9 cellular contexts compared by ENCODE assay signal in the genomic region with DNA sequence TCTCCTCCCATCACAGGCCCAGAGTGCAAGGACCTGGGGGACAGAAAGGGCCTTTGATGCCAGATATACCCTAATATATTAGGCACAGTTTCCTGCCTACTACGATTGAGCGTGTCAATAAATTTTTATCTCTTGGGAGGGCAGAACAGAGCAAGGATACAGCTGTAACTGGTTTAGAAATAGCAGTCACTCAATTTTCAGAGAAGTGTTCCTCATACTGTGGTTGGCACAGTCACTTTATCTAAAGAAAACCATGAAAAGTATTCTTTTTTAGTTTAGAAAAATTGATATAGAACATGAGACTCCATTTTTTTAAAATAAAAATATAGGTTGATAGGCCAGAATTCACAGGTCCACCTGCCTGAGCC. TPM values are rescaled to one million over a fixed set of nuclear protein-coding genes. Genes with fewer than 3 reads are reported as not detected.
DNase-seq lines count a peak whose midpoint lies in the region; FAIRE-seq and TF ChIP-seq lines count a peak whose summit lies in the region.
"Had no signal": no experiment of that assay in that cellular context is flagged by ENCODE, and none has a peak within 500 bp of the region (broad histone marks: within the 10 kb centered on the region; RNA-seq: fewer than 3 reads in every experiment).

No MANE protein-coding gene starts in this region.

- H2AFZ ChIP-seq in SU-DHL-6 (ENCODE audit: low read depth, low read length, severe bottlenecking): peak overlapping the region; percentile 43

- H3K4me2 ChIP-seq in SU-DHL-6 (ENCODE audit: low read depth, low read length, poor library complexity, severe bottlenecking): peak overlapping the region; percentile 47

- DNase-seq in activated naive CD4-positive, alpha-beta T cell treated with anti-CD3 and anti-CD28 coated beads for 36 hours: no peak
- no peak for DNase-seq in activated naive CD4-positive, alpha-beta T cell treated with Interleukin-2 at 50 U/mL for 16 hours
- DNase-seq in tibial artery (no peak), RCC 7860 (ENCODE audit: low spot score) (no peak), dermis blood vessel endothelial cell (no peak), middle frontal gyrus (ENCODE audit: extremely low spot score, low spot score) (no peak)

- H3K4me1 ChIP-seq in iPS-20b (ENCODE audit: insufficient read depth, low read length) (no peaks in the 10 kb centered on the region; the same call in 1 of the 2 replicates), tibial artery (peaks cover 3 to 10% (median 5%) of the 10 kb centered on the region in 4 donors)

- H3K9me3 ChIP-seq in SU-DHL-6 (ENCODE audit: insufficient read depth, low read length) (no peaks in the 10 kb centered on the region), iPS-20b (ENCODE audit: insufficient read depth, low read depth, low read length) (peaks cover 29% of the 10 kb centered on the region), tibial artery (peaks cover 7 to 48% (median 21%) of the 10 kb centered on the region in 3 donors)

- peaks cover 11% of the 10 kb centered on the region for H3K36me3 Mint-ChIP-seq in activated naive CD4-positive, alpha-beta T cell treated with anti-CD3 and anti-CD28 coated beads for 36 hours (ENCODE audit: low read depth)

- no peaks in the 10 kb centered on the region for H4K20me1 ChIP-seq in SU-DHL-6 (ENCODE audit: low read depth, low read length)

- H3K27ac ChIP-seq in SU-DHL-6 (ENCODE audit: low read depth, low read length) (no peak overlapping the region), iPS-20b (ENCODE audit: low read length) (no peak overlapping the region), tibial artery (peak overlapping the region; percentile 82 to 85)

- H3K9me3 Mint-ChIP-seq in activated naive CD4-positive, alpha-beta T cell treated with anti-CD3 and anti-CD28 coated beads for 36 hours: no peaks in the 10 kb centered on the region

- H3K27me3 Mint-ChIP-seq in activated naive CD4-positive, alpha-beta T cell treated with anti-CD3 and anti-CD28 coated beads for 36 hours (ENCODE audit: low read depth): no peaks in the 10 kb centered on the region

- TF ChIP-seq CTCF in SU-DHL-6 (IDR thresholded peaks at IDR 0.05; ENCODE audit: insufficient read depth, low read length, poor library complexity, severe bottlenecking) (no peak), tibial artery (IDR thresholded peaks at IDR 0.05) (no peak)

- no peaks in the 10 kb centered on the region for H3K9me2 ChIP-seq in SU-DHL-6 (replicated peaks; ENCODE audit: insufficient read depth, low read length)

- no peak for FAIRE-seq in RCC 7860 (lab: Jason Lieb, UNC)
- FAIRE-seq: G401.6 had no signal

- H3K4me3 Mint-ChIP-seq in activated naive CD4-positive, alpha-beta T cell treated with anti-CD3 and anti-CD28 coated beads for 36 hours: peak overlapping the region; percentile 58

- H3K27ac Mint-ChIP-seq in activated naive CD4-positive, alpha-beta T cell treated with anti-CD3 and anti-CD28 coated beads for 36 hours: no peak overlapping the region

- H3K79me2 ChIP-seq in SU-DHL-6 (ENCODE audit: insufficient read depth, low read length): no peaks in the 10 kb centered on the region; the same call in 1 of the 2 replicates

- no peaks in the 10 kb centered on the region for H3K27me3 ChIP-seq in SU-DHL-6 (ENCODE audit: low read length)
- H3K27me3 ChIP-seq in iPS-20b (ENCODE audit: insufficient read depth, low read length): no peaks in the 10 kb centered on the region
- no peaks in the 10 kb centered on the region for H3K27me3 ChIP-seq in tibial artery

- no peaks in the 10 kb centered on the region for H3F3A ChIP-seq in SU-DHL-6 (ENCODE audit: insufficient read depth)

- CTCF ChIA-PET in activated naive CD4-positive, alpha-beta T cell treated with anti-CD3 and anti-CD28 coated beads for 36 hours (lab: Charles Lee): no interaction called here

- H3K36me3 ChIP-seq in SU-DHL-6 (ENCODE audit: low read length): no peaks in the 10 kb centered on the region
- peaks cover 2% of the 10 kb centered on the region; the same call in 1 of the 2 replicates for H3K36me3 ChIP-seq in iPS-20b (ENCODE audit: insufficient read depth, low read depth, low read length)
- peaks cover 5 to 21% (median 19%) of the 10 kb centered on the region in 3 donors for H3K36me3 ChIP-seq in tibial artery

- 0 out of 2 replicates have a peak overlapping the region, but pooled peaks have one; percentile 42 for H3K9ac ChIP-seq in SU-DHL-6 (ENCODE audit: low read length)
- no peak overlapping the region for H3K9ac ChIP-seq in iPS-20b (ENCODE audit: low read depth, low read length)

- peaks cover 8% of the 10 kb centered on the region for H3K4me1 Mint-ChIP-seq in activated naive CD4-positive, alpha-beta T cell treated with anti-CD3 and anti-CD28 coated beads for 36 hours (ENCODE audit: low read depth)

- intact Hi-C loops in activated naive CD4-positive, alpha-beta T cell treated with anti-CD3 and anti-CD28 coated beads for 36 hours (cut with micrococcal nuclease): no loop called here
- intact Hi-C loops in tibial artery (cut with DNase I; ENCODE audit: low total_unique reads): no loop called here

- H3K4me3 ChIP-seq in SU-DHL-6 (ENCODE audit: insufficient read depth, low read length, poor library complexity, severe bottlenecking) (peak overlapping the region; percentile 60), iPS-20b (ENCODE audit: low read length) (peak overlapping the region; percentile 37; the same call in 1 of the 2 replicates), tibial artery (peak overlapping the region; percentile 74 to 87)

RNA-seq across cellular contexts. Expression of gene ZNF155, which starts 0.5 kb away (rescaled TPM):
- 1 to 10 TPM; 2.9 to 3.1 TPM for total RNA-seq in activated naive CD4-positive, alpha-beta T cell treated with anti-CD3 and anti-CD28 coated beads for 36 hours
- 6.6 and 9.5 TPM in 2 replicates for total RNA-seq in dermis blood vessel endothelial cell

RNA-seq across cellular contexts. Expression of gene ZNF230, which starts 19.2 kb away (rescaled TPM):
- 1 to 10 TPM; 2.7 to 3.3 TPM for total RNA-seq in activated naive CD4-positive, alpha-beta T cell treated with anti-CD3 and anti-CD28 coated beads for 36 hours
- 2.6 and 3.7 TPM in 2 replicates for total RNA-seq in dermis blood vessel endothelial cell

RNA-seq across cellular contexts. Expression of gene ZNF221, which starts 32.5 kb away (rescaled TPM):
- under 1 TPM; 0.45 to 0.89 TPM for total RNA-seq in activated naive CD4-positive, alpha-beta T cell treated with anti-CD3 and anti-CD28 coated beads for 36 hours
- 4.9 and 6.8 TPM in 2 replicates for total RNA-seq in dermis blood vessel endothelial cell

RNA-seq across cellular contexts. Expression of gene ZNF222, which starts 41.7 kb away (rescaled TPM):
- 1 to 10 TPM in 1 of 2 experiments, under 1 TPM in 1; 0.74 to 1.1 TPM for total RNA-seq in activated naive CD4-positive, alpha-beta T cell treated with anti-CD3 and anti-CD28 coated beads for 36 hours
- 4.8 and 7.5 TPM in 2 replicates for total RNA-seq in dermis blood vessel endothelial cell

RNA-seq across cellular contexts. Expression of gene ZNF45, which starts 48.4 kb away (rescaled TPM):
- total RNA-seq in activated naive CD4-positive, alpha-beta T cell treated with anti-CD3 and anti-CD28 coated beads for 36 hours: 1 to 10 TPM; 5.4 to 6.3 TPM
- total RNA-seq in dermis blood vessel endothelial cell: 19.2 and 21.0 TPM in 2 replicates

Comparison
In these comparisons a context has a peak if more than half of its experiments do, and no peak if none do; other contexts are left out.
1. H3K27ac ChIP-seq: peak in tibial artery (2 of 2); none in SU-DHL-6 (single experiment) and iPS-20b (single experiment).
2. Peak in every context shown above with its lines, with median percentiles within 50 percentile points of each other: H3K4me3 ChIP-seq.